2 cellular contexts compared by ENCODE assay signal in the genomic region with DNA sequence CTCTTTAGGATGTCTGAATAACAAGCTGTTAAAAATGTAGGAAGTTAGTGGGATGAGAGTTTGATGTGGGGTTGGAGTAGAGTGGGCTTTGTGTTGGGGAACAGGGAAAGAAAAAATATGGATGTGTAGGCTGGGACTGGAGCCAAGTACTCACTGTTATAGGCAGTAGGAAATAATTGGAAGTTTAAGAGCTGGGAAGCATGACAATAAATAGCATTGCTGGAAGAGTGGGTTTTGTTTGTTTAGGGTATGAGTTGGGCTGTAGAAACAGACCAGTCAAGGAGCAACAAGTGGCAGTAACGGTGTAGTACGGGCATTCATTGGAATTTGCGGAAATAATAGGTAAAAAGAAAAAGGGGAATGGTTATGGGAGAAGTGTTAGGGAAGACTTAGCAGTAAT.
TF ChIP-seq lines count a peak whose summit lies in the region.

No MANE protein-coding gene starts in this region.

TF ChIP-seq in GM23338, 12 proteins besides CTCF, POLR2A, EP300 and RAD21 (continued from another document):
- TF ChIP-seq, protein P1, sequence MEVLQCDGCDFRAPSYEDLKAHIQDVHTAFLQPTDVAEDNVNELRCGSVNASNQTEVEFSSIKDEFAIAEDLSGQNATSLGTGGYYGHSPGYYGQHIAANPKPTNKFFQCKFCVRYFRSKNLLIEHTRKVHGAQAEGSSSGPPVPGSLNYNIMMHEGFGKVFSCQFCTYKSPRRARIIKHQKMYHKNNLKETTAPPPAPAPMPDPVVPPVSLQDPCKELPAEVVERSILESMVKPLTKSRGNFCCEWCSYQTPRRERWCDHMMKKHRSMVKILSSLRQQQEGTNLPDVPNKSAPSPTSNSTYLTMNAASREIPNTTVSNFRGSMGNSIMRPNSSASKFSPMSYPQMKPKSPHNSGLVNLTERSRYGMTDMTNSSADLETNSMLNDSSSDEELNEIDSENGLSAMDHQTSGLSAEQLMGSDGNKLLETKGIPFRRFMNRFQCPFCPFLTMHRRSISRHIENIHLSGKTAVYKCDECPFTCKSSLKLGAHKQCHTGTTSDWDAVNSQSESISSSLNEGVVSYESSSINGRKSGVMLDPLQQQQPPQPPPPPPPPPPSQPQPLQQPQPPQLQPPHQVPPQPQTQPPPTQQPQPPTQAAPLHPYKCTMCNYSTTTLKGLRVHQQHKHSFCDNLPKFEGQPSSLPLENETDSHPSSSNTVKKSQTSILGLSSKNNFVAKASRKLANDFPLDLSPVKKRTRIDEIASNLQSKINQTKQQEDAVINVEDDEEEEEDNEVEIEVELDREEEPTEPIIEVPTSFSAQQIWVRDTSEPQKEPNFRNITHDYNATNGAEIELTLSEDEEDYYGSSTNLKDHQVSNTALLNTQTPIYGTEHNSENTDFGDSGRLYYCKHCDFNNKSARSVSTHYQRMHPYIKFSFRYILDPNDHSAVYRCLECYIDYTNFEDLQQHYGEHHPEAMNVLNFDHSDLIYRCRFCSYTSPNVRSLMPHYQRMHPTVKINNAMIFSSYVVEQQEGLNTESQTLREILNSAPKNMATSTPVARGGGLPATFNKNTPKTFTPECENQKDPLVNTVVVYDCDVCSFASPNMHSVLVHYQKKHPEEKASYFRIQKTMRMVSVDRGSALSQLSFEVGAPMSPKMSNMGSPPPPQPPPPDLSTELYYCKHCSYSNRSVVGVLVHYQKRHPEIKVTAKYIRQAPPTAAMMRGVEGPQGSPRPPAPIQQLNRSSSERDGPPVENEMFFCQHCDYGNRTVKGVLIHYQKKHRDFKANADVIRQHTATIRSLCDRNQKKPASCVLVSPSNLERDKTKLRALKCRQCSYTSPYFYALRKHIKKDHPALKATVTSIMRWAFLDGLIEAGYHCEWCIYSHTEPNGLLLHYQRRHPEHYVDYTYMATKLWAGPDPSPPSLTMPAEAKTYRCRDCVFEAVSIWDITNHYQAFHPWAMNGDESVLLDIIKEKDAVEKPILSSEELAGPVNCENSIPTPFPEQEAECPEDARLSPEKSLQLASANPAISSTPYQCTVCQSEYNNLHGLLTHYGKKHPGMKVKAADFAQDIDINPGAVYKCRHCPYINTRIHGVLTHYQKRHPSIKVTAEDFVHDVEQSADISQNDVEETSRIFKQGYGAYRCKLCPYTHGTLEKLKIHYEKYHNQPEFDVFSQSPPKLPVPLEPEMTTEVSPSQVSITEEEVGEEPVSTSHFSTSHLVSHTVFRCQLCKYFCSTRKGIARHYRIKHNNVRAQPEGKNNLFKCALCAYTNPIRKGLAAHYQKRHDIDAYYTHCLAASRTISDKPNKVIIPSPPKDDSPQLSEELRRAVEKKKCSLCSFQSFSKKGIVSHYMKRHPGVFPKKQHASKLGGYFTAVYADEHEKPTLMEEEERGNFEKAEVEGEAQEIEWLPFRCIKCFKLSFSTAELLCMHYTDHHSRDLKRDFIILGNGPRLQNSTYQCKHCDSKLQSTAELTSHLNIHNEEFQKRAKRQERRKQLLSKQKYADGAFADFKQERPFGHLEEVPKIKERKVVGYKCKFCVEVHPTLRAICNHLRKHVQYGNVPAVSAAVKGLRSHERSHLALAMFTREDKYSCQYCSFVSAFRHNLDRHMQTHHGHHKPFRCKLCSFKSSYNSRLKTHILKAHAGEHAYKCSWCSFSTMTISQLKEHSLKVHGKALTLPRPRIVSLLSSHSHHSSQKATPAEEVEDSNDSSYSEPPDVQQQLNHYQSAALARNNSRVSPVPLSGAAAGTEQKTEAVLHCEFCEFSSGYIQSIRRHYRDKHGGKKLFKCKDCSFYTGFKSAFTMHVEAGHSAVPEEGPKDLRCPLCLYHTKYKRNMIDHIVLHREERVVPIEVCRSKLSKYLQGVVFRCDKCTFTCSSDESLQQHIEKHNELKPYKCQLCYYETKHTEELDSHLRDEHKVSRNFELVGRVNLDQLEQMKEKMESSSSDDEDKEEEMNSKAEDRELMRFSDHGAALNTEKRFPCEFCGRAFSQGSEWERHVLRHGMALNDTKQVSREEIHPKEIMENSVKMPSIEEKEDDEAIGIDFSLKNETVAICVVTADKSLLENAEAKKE (CRISPR knock-in tag; IDR thresholded peaks at IDR 0.05), result no peak
- TF ChIP-seq, protein P2, sequence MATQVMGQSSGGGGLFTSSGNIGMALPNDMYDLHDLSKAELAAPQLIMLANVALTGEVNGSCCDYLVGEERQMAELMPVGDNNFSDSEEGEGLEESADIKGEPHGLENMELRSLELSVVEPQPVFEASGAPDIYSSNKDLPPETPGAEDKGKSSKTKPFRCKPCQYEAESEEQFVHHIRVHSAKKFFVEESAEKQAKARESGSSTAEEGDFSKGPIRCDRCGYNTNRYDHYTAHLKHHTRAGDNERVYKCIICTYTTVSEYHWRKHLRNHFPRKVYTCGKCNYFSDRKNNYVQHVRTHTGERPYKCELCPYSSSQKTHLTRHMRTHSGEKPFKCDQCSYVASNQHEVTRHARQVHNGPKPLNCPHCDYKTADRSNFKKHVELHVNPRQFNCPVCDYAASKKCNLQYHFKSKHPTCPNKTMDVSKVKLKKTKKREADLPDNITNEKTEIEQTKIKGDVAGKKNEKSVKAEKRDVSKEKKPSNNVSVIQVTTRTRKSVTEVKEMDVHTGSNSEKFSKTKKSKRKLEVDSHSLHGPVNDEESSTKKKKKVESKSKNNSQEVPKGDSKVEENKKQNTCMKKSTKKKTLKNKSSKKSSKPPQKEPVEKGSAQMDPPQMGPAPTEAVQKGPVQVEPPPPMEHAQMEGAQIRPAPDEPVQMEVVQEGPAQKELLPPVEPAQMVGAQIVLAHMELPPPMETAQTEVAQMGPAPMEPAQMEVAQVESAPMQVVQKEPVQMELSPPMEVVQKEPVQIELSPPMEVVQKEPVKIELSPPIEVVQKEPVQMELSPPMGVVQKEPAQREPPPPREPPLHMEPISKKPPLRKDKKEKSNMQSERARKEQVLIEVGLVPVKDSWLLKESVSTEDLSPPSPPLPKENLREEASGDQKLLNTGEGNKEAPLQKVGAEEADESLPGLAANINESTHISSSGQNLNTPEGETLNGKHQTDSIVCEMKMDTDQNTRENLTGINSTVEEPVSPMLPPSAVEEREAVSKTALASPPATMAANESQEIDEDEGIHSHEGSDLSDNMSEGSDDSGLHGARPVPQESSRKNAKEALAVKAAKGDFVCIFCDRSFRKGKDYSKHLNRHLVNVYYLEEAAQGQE (IDR thresholded peaks at IDR 0.05; ENCODE audit: unreplicated experiment), result no peak
- TF ChIP-seq ZNF114 (CRISPR knock-in tag; IDR thresholded peaks at IDR 0.05) (no peak), CREB1 (CRISPR knock-in tag; IDR thresholded peaks at IDR 0.05; ENCODE audit: low read depth) (no peak)

TF ChIP-seq in SK-N-SH, 30 proteins besides CTCF, POLR2A, EP300 and RAD21 (continued from another document):
- TF ChIP-seq, protein P3, sequence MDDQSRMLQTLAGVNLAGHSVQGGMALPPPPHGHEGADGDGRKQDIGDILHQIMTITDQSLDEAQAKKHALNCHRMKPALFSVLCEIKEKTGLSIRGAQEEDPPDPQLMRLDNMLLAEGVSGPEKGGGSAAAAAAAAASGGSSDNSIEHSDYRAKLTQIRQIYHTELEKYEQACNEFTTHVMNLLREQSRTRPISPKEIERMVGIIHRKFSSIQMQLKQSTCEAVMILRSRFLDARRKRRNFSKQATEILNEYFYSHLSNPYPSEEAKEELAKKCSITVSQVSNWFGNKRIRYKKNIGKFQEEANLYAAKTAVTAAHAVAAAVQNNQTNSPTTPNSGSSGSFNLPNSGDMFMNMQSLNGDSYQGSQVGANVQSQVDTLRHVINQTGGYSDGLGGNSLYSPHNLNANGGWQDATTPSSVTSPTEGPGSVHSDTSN (IDR thresholded peaks at IDR 0.05), result no peak
- TF ChIP-seq TAF1 (IDR thresholded peaks at IDR 0.05; ENCODE audit: borderline replicate concordance, low read depth, low read length) (no peak), EZH2phosphoT487 (IDR thresholded peaks at IDR 0.05; ENCODE audit: borderline replicate concordance, low read depth) (no peak), YY1 (IDR thresholded peaks at IDR 0.05; ENCODE audit: low read depth) (no peak)
